Comparison of ENCODE assay signal across 1 cellular context in the genomic region with DNA sequence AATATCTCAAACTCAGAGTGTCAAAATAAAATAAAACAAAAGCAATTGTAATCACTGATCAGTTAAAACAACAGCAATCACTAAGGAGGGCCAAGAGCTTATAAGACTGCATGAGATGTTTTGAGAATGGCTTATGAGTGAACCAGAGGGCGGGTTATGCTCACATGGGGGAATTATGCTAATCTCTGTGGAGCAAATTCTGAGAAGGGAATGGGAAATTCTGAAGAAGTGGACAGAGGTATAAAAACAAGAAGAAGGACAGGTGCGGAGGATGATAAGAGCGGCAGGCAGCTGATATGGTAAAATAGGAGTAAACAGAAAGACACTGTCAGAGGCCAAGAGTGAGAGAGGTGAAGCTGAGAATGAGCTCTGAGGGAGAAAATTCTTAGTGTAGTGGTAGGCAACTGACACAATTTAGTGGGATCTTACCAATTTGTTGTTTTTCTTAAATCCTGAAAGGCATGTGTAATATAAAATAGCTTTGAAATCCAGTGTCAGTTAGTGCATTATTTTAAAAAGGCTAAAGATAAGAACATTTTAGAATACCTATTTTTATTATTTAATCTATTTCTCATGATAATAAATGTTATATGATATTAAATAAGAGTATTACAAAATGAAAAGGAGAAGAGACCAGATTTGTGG.
TF ChIP-seq lines count a peak whose summit lies in the region.

No MANE protein-coding gene starts in this region.

TF ChIP-seq in K562, 482 proteins besides CTCF, POLR2A, EP300 and RAD21 (continued from another document and continues in another):
- TF ChIP-seq ZNF280B (CRISPR knock-in tag; IDR thresholded peaks at IDR 0.05) (no peak), ZNF717 (CRISPR knock-in tag; IDR thresholded peaks at IDR 0.05) (no peak), SRSF7 (optimal IDR thresholded peaks at IDR 0.05; ENCODE audit: low read depth, low read length) (no peak), KDM5B (IDR thresholded peaks at IDR 0.05; ENCODE audit: insufficient replicate concordance, low read depth, low read length) (no peak), CEBPG (CRISPR knock-in tag; IDR thresholded peaks at IDR 0.05) (no peak), CEBPG (tag; conservative IDR thresholded peaks at IDR 0.05 in 1 of 2, IDR thresholded peaks at IDR 0.05 in 1 of 2) (no peak), ZNF57 (CRISPR knock-in tag; IDR thresholded peaks at IDR 0.05) (no peak), POLR3A (IDR thresholded peaks at IDR 0.05; ENCODE audit: borderline replicate concordance, extremely low read depth, insufficient read depth, insufficient read length) (no peak), ZNF644 (tag; IDR thresholded peaks at IDR 0.05; ENCODE audit: low read depth) (0 out of 2 replicates have a peak, but pooled peaks have one; percentile 24), ZFP36 (IDR thresholded peaks at IDR 0.05; ENCODE audit: low read depth, low read length, partially characterized antibody) (no peak), NFRKB (IDR thresholded peaks at IDR 0.05; ENCODE audit: low read depth) (0 out of 2 replicates have a peak, but pooled peaks have one; percentile 52), PML (IDR thresholded peaks at IDR 0.05; ENCODE audit: low read length) (peak; percentile 96), ARNT (IDR thresholded peaks at IDR 0.05) (peak; percentile 93 to 98; a peak in 3 of 4 replicates), ZNF41 (CRISPR knock-in tag; conservative IDR thresholded peaks at IDR 0.05) (no peak), IRF2 (CRISPR knock-in tag; IDR thresholded peaks at IDR 0.05) (no peak), ZFPM2 (CRISPR knock-in tag; IDR thresholded peaks at IDR 0.05) (no peak), PRDM10 (IDR thresholded peaks at IDR 0.05; ENCODE audit: partially characterized antibody) (peak; percentile 58), MYNN (IDR thresholded peaks at IDR 0.05) (peak; percentile 72), MYNN (CRISPR knock-in tag; IDR thresholded peaks at IDR 0.05) (no peak), HMG20B (CRISPR knock-in tag; IDR thresholded peaks at IDR 0.05) (no peak), POU5F1 (IDR thresholded peaks at IDR 0.05; ENCODE audit: borderline replicate concordance, low read depth, low read length, partially characterized antibody) (no peak), FOXP4 (CRISPR knock-in tag; IDR thresholded peaks at IDR 0.05; ENCODE audit: borderline replicate concordance) (no peak), ARID1B (IDR thresholded peaks at IDR 0.05) (peak; percentile 99), L3MBTL2 (IDR thresholded peaks at IDR 0.05) (peak; percentile 54; the same call in 1 of the 2 replicates), YY1 (IDR thresholded peaks at IDR 0.05; ENCODE audit: borderline replicate concordance in 1 of 3, control insufficient read depth in 1 of 3, extremely low read depth in 1 of 3, insufficient read depth in 3 of 3, insufficient read length in 1 of 3, insufficient replicate concordance in 2 of 3, low read depth in 1 of 3, low read length in 2 of 3) (no peak), CCNT2 (IDR thresholded peaks at IDR 0.05; ENCODE audit: borderline replicate concordance, extremely low read depth, insufficient read length, low read depth, low read length) (peak; percentile 83), XRCC4 (IDR thresholded peaks at IDR 0.05; ENCODE audit: extremely low read depth, insufficient read depth, insufficient read length) (no peak), CAMTA2 (CRISPR knock-in tag; conservative IDR thresholded peaks at IDR 0.05) (no peak), SPI1 (IDR thresholded peaks at IDR 0.05; ENCODE audit: borderline replicate concordance, low read depth, low read length) (peak; percentile 23; the same call in 1 of the 2 replicates), TEAD1 (CRISPR knock-in tag; IDR thresholded peaks at IDR 0.05) (peak; percentile 27 to 50; a peak in 1 of 4 replicates), TRIM24 (IDR thresholded peaks at IDR 0.05) (peak; percentile 95 to 97)
- TF ChIP-seq, protein P1, sequence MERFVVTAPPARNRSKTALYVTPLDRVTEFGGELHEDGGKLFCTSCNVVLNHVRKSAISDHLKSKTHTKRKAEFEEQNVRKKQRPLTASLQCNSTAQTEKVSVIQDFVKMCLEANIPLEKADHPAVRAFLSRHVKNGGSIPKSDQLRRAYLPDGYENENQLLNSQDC (CRISPR knock-in tag; IDR thresholded peaks at IDR 0.05): no peak
- TF ChIP-seq, protein P2, sequence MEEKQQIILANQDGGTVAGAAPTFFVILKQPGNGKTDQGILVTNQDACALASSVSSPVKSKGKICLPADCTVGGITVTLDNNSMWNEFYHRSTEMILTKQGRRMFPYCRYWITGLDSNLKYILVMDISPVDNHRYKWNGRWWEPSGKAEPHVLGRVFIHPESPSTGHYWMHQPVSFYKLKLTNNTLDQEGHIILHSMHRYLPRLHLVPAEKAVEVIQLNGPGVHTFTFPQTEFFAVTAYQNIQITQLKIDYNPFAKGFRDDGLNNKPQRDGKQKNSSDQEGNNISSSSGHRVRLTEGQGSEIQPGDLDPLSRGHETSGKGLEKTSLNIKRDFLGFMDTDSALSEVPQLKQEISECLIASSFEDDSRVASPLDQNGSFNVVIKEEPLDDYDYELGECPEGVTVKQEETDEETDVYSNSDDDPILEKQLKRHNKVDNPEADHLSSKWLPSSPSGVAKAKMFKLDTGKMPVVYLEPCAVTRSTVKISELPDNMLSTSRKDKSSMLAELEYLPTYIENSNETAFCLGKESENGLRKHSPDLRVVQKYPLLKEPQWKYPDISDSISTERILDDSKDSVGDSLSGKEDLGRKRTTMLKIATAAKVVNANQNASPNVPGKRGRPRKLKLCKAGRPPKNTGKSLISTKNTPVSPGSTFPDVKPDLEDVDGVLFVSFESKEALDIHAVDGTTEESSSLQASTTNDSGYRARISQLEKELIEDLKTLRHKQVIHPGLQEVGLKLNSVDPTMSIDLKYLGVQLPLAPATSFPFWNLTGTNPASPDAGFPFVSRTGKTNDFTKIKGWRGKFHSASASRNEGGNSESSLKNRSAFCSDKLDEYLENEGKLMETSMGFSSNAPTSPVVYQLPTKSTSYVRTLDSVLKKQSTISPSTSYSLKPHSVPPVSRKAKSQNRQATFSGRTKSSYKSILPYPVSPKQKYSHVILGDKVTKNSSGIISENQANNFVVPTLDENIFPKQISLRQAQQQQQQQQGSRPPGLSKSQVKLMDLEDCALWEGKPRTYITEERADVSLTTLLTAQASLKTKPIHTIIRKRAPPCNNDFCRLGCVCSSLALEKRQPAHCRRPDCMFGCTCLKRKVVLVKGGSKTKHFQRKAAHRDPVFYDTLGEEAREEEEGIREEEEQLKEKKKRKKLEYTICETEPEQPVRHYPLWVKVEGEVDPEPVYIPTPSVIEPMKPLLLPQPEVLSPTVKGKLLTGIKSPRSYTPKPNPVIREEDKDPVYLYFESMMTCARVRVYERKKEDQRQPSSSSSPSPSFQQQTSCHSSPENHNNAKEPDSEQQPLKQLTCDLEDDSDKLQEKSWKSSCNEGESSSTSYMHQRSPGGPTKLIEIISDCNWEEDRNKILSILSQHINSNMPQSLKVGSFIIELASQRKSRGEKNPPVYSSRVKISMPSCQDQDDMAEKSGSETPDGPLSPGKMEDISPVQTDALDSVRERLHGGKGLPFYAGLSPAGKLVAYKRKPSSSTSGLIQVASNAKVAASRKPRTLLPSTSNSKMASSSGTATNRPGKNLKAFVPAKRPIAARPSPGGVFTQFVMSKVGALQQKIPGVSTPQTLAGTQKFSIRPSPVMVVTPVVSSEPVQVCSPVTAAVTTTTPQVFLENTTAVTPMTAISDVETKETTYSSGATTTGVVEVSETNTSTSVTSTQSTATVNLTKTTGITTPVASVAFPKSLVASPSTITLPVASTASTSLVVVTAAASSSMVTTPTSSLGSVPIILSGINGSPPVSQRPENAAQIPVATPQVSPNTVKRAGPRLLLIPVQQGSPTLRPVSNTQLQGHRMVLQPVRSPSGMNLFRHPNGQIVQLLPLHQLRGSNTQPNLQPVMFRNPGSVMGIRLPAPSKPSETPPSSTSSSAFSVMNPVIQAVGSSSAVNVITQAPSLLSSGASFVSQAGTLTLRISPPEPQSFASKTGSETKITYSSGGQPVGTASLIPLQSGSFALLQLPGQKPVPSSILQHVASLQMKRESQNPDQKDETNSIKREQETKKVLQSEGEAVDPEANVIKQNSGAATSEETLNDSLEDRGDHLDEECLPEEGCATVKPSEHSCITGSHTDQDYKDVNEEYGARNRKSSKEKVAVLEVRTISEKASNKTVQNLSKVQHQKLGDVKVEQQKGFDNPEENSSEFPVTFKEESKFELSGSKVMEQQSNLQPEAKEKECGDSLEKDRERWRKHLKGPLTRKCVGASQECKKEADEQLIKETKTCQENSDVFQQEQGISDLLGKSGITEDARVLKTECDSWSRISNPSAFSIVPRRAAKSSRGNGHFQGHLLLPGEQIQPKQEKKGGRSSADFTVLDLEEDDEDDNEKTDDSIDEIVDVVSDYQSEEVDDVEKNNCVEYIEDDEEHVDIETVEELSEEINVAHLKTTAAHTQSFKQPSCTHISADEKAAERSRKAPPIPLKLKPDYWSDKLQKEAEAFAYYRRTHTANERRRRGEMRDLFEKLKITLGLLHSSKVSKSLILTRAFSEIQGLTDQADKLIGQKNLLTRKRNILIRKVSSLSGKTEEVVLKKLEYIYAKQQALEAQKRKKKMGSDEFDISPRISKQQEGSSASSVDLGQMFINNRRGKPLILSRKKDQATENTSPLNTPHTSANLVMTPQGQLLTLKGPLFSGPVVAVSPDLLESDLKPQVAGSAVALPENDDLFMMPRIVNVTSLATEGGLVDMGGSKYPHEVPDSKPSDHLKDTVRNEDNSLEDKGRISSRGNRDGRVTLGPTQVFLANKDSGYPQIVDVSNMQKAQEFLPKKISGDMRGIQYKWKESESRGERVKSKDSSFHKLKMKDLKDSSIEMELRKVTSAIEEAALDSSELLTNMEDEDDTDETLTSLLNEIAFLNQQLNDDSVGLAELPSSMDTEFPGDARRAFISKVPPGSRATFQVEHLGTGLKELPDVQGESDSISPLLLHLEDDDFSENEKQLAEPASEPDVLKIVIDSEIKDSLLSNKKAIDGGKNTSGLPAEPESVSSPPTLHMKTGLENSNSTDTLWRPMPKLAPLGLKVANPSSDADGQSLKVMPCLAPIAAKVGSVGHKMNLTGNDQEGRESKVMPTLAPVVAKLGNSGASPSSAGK (IDR thresholded peaks at IDR 0.05): no peak; the same call in 1 of the 2 replicates
- TF ChIP-seq, protein P3, sequence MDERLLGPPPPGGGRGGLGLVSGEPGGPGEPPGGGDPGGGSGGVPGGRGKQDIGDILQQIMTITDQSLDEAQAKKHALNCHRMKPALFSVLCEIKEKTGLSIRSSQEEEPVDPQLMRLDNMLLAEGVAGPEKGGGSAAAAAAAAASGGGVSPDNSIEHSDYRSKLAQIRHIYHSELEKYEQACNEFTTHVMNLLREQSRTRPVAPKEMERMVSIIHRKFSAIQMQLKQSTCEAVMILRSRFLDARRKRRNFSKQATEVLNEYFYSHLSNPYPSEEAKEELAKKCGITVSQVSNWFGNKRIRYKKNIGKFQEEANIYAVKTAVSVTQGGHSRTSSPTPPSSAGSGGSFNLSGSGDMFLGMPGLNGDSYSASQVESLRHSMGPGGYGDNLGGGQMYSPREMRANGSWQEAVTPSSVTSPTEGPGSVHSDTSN (CRISPR knock-in tag; IDR thresholded peaks at IDR 0.05; ENCODE audit: low read depth): no peak
- TF ChIP-seq, protein P3 (tag; conservative IDR thresholded peaks at IDR 0.05; ENCODE audit: low read depth): peak; percentile 59
